27 cellular contexts compared by ENCODE assay signal in the genomic region with DNA sequence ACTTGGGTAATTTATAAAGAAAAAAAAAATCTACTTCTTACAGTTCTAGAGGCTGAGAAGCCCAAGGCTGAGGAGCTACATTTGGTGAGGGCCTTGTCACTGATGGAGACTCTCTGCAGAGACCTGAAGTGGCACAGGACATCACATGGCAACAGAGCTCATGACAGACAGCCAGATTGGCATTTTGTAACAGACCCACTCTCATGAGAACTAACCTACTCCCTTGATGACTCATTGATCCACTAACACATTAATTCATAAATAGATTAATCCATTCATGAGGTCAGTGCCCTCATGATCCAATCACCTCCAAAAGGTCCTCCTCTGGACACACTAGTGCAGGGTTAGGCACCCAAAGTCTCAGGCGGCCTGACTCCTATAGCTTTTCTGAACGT.
A peak's percentile ranks its signal among the peaks of the same experiment; 100 is the strongest.
DNase-seq lines count a peak whose midpoint lies in the region; ATAC-seq and TF ChIP-seq lines count a peak whose summit lies in the region.
"Had no signal": no experiment of that assay in that cellular context is flagged by ENCODE, and none has a peak within 500 bp of the region (broad histone marks: within the 10 kb centered on the region; RNA-seq: fewer than 3 reads in every experiment).

No MANE protein-coding gene starts in this region.

- no peaks in the 10 kb centered on the region for H3K36me3 Mint-ChIP-seq in stimulated activated effector memory CD8-positive, alpha-beta T cell treated with anti-CD3 and anti-CD28 coated beads, Interleukin-12 subunit alpha, Interleukin-12 subunit beta, amount 100 ng/mL, for 72 hours
- H3K36me3 Mint-ChIP-seq: CD8-positive, alpha-beta memory T cell; IgD-negative memory B cell; stimulated activated memory B cell treated with anti-CD40 and anti-IgM and Interleukin-4, amounts not matched to agents 10 μg/mL and 1 μg/mL and 100 μg/mL, for 72 hours had no signal

- H3K9me3 Mint-ChIP-seq in stimulated activated effector memory CD8-positive, alpha-beta T cell treated with anti-CD3 and anti-CD28 coated beads, Interleukin-12 subunit alpha, Interleukin-12 subunit beta, amount 100 ng/mL, for 72 hours: peaks cover 5% of the 10 kb centered on the region
- H3K9me3 Mint-ChIP-seq: activated T-helper 1 cell treated with anti-CD3 and anti-CD28 coated beads, Interleukin-12 subunit alpha, Interleukin-12 subunit beta, Interleukin-2, Interleukin-4 antibody, amounts not matched to agents 30 ng/mL and 10 ng/mL and 1 ng/mL, durations not matched to agents 14 hours and 24 hours and 36 hours had no signal

- DNase-seq in ELR (ENCODE audit: low read depth) (peak; percentile 39), amniotic epithelial cell (ENCODE audit: low read depth) (peak; percentile 47), foreskin fibroblast (peak; percentile 16 to 37), medulla oblongata (ENCODE audit: extremely low spot score) (no peak), foreskin melanocyte (no peak), NOMO-1 treated with dmso at 0.1 percent for 144 hours (lab: John Stamatoyannopoulos, UW; ENCODE audit: unreplicated experiment) (no peak)
- no peak for DNase-seq in stimulated activated effector memory CD8-positive, alpha-beta T cell treated with anti-CD3 and anti-CD28 coated beads, Interleukin-12 subunit alpha, Interleukin-12 subunit beta, amount 100 ng/mL, for 72 hours (ENCODE audit: low spot score in 2 of 2)
- DNase-seq: activated CD4-positive, alpha-beta memory T cell treated with anti-CD3 and anti-CD28 coated beads, Interleukin-2, amount 10 ng/mL, durations not matched to agents 7 days and 5 days; activated CD8-positive, alpha-beta memory T cell treated with anti-CD3 and anti-CD28 coated beads, Interleukin-2, amount 50 U/mL, for 4 hours; activated naive CD4-positive, alpha-beta T cell treated with anti-CD3 and anti-CD28 coated beads for 36 hours; adrenal gland; CD8-positive, alpha-beta memory T cell; DMS 273 treated with DMSO at 0.1 percent for 48 hours; glutamatergic neuron; NCI-H1092; NCI-H1694; right cardiac atrium; SHP77; T-helper 17 cell had no signal

- H3K27ac Mint-ChIP-seq in stimulated activated effector memory CD8-positive, alpha-beta T cell treated with anti-CD3 and anti-CD28 coated beads, Interleukin-12 subunit alpha, Interleukin-12 subunit beta, amount 100 ng/mL, for 72 hours: no peak overlapping the region
- H3K27ac Mint-ChIP-seq: activated CD4-positive, alpha-beta memory T cell treated with anti-CD3 and anti-CD28 coated beads, Interleukin-2, amount 10 ng/mL, durations not matched to agents 7 days and 5 days; activated naive CD4-positive, alpha-beta T cell treated with anti-CD3 and anti-CD28 coated beads for 36 hours; activated T-helper 1 cell treated with anti-CD3 and anti-CD28 coated beads, Interleukin-12 subunit alpha, Interleukin-12 subunit beta, Interleukin-2, Interleukin-4 antibody, amounts not matched to agents 30 ng/mL and 10 ng/mL and 1 ng/mL, durations not matched to agents 14 hours and 24 hours and 36 hours; B cell; CD8-positive, alpha-beta memory T cell; IgD-negative memory B cell; stimulated activated memory B cell treated with anti-CD40 and anti-IgM and Interleukin-4, amounts not matched to agents 10 μg/mL and 1 μg/mL and 100 μg/mL, for 72 hours; T-helper 17 cell had no signal

- ATAC-seq in stimulated activated effector memory CD8-positive, alpha-beta T cell treated with anti-CD3 and anti-CD28 coated beads, Interleukin-12 subunit alpha, Interleukin-12 subunit beta, amount 100 ng/mL, for 72 hours: peak; percentile 39
- no peak for ATAC-seq in HG03175 (IDR thresholded peaks at IDR 0.05; ENCODE audit: unreplicated experiment)
- ATAC-seq: A549; left lobe of liver; Panc1; right cardiac atrium; stimulated activated memory B cell treated with anti-CD40 and anti-IgM and Interleukin-4, amounts not matched to agents 10 μg/mL and 1 μg/mL and 100 μg/mL, for 72 hours; T-helper 17 cell had no signal

- H3K4me1 Mint-ChIP-seq in stimulated activated effector memory CD8-positive, alpha-beta T cell treated with anti-CD3 and anti-CD28 coated beads, Interleukin-12 subunit alpha, Interleukin-12 subunit beta, amount 100 ng/mL, for 72 hours: no peaks in the 10 kb centered on the region
- H3K4me1 Mint-ChIP-seq: activated CD4-positive, alpha-beta memory T cell treated with anti-CD3 and anti-CD28 coated beads, Interleukin-2, amount 10 ng/mL, durations not matched to agents 7 days and 5 days; B cell; CD8-positive, alpha-beta memory T cell; IgD-negative memory B cell; stimulated activated memory B cell treated with anti-CD40 and anti-IgM and Interleukin-4, amounts not matched to agents 10 μg/mL and 1 μg/mL and 100 μg/mL, for 72 hours had no signal

- no peak overlapping the region for H3K4me3 Mint-ChIP-seq in stimulated activated effector memory CD8-positive, alpha-beta T cell treated with anti-CD3 and anti-CD28 coated beads, Interleukin-12 subunit alpha, Interleukin-12 subunit beta, amount 100 ng/mL, for 72 hours
- H3K4me3 Mint-ChIP-seq: activated CD4-positive, alpha-beta memory T cell treated with anti-CD3 and anti-CD28 coated beads, Interleukin-2, amount 10 ng/mL, durations not matched to agents 7 days and 5 days; activated naive CD4-positive, alpha-beta T cell treated with anti-CD3 and anti-CD28 coated beads for 36 hours; activated T-helper 1 cell treated with anti-CD3 and anti-CD28 coated beads, Interleukin-12 subunit alpha, Interleukin-12 subunit beta, Interleukin-2, Interleukin-4 antibody, amounts not matched to agents 30 ng/mL and 10 ng/mL and 1 ng/mL, durations not matched to agents 14 hours and 24 hours and 36 hours; B cell; CD8-positive, alpha-beta memory T cell; IgD-negative memory B cell; stimulated activated memory B cell treated with anti-CD40 and anti-IgM and Interleukin-4, amounts not matched to agents 10 μg/mL and 1 μg/mL and 100 μg/mL, for 72 hours; T-helper 17 cell had no signal

- no peak for TF ChIP-seq CTCF in foreskin fibroblast (IDR thresholded peaks at IDR 0.05; ENCODE audit: low read depth, low read length)

- H3K4me3 ChIP-seq in foreskin fibroblast (ENCODE audit: low read depth in 1 of 2, low read length in 2 of 2): no peak overlapping the region
- H3K4me3 ChIP-seq: A549, adrenal gland had no signal

Comparison
In these comparisons a context has a peak if more than half of its experiments do, and no peak if none do; other contexts are left out.
1. DNase-seq: peak in ELR (single experiment), amniotic epithelial cell (single experiment) and foreskin fibroblast (2 of 2); none in stimulated activated effector memory CD8-positive, alpha-beta T cell treated with anti-CD3 and anti-CD28 coated beads, Interleukin-12 subunit alpha, Interleukin-12 subunit beta, amount 100 ng/mL, for 72 hours (0 of 2), medulla oblongata (single experiment), foreskin melanocyte (single experiment) and NOMO-1 treated with dmso at 0.1 percent for 144 hours (single experiment).